In genomic region chr14:52790011-52790755, GRCh38 we compare ENCODE assay signal across 8 cellular contexts. TPM values are rescaled to one million over a fixed set of nuclear protein-coding genes. Genes with fewer than 3 reads are reported as not detected.
DNase-seq lines count a peak whose midpoint lies in the region; ATAC-seq and TF ChIP-seq lines count a peak whose summit lies in the region.

No MANE protein-coding gene starts in this region.

- in situ Hi-C loops in astrocyte of the spinal cord (cut with HindIII; ENCODE audit: low sequenced_read_pairs), result no loop called here

- RAD21 ChIA-PET in HCT116 (lab: Charles Lee; ENCODE audit: low non-redundant PET in 1 of 2, low total read pairs in 2 of 2, uncharacterized antibody in 2 of 2, unreplicated experiment in 2 of 2), result interaction anchor here in 1 of 2 experiments (0.5 kb wide), 1 partner anchor 241 kb away, joined by 3 read pairs; no protein-coding TSS in a partner anchor

- H3K4me3 ChIP-seq in AG09309 (ENCODE audit: control insufficient read depth, low read depth, low read length) (peak overlapping the region; percentile 62), HCT116 (replicated peaks in 1 of 2; ENCODE audit: low read depth in 1 of 2, low read length in 2 of 2) (peak overlapping the region; percentile 86 to 91), astrocyte of the spinal cord (ENCODE audit: low read depth, low read length) (peak overlapping the region; percentile 71), lower lobe of right lung (peak overlapping the region; percentile 94)

- H3K27me3 ChIP-seq in HCT116 (ENCODE audit: insufficient read depth, low read length), result no peaks in the 10 kb centered on the region
- no peaks in the 10 kb centered on the region for H3K27me3 ChIP-seq in lower lobe of right lung (ENCODE audit: low read depth)

- no peak for ATAC-seq in HCT116
- ATAC-seq in lower lobe of right lung, result no peak
- ATAC-seq in HG02981 (IDR thresholded peaks at IDR 0.05; ENCODE audit: unreplicated experiment), result no peak
- no peak for ATAC-seq in GM19397 (IDR thresholded peaks at IDR 0.05; ENCODE audit: unreplicated experiment)
- ATAC-seq in omental fat pad (ENCODE audit: low FRiP score), result no peak

- H3K9ac ChIP-seq in HCT116 (ENCODE audit: low read length), result peak overlapping the region; percentile 85

- DNase-seq in AG09309 (ENCODE audit: low read depth), result no peak
- no peak for DNase-seq in HCT116 (ENCODE audit: low read depth, low spot score)
- peak; percentile 10 for DNase-seq in astrocyte of the spinal cord (ENCODE audit: low read depth, low spot score)
- no peak for DNase-seq in lower lobe of right lung
- no peak for DNase-seq in COR-L47 (lab: John Stamatoyannopoulos, UW)
- no peak for DNase-seq in omental fat pad (ENCODE audit: low spot score)

- no peaks in the 10 kb centered on the region for H4K20me1 ChIP-seq in HCT116 (ENCODE audit: insufficient read depth)

- intact Hi-C loops in HCT116 (cut with micrococcal nuclease), result loop anchor here (5.0 kb wide), 1 partner anchor 238 kb away; the partner anchor contains the start of genes GPR137C and TXNDC16
- intact Hi-C loops in lower lobe of right lung (cut with DNase I), result no loop called here

- TF ChIP-seq CTCF in AG09309 (IDR thresholded peaks at IDR 0.05; ENCODE audit: control insufficient read depth, insufficient read depth, low read depth, low read length, missing control alignments), result no peak
- no peak for TF ChIP-seq CTCF in HCT116 (IDR thresholded peaks at IDR 0.05 in 2 of 3, conservative IDR thresholded peaks at IDR 0.05 in 1 of 3; ENCODE audit: borderline replicate concordance in 1 of 3, insufficient read depth in 1 of 3, low read depth in 2 of 3, low read length in 2 of 3)
- no peak for TF ChIP-seq CTCF in astrocyte of the spinal cord (IDR thresholded peaks at IDR 0.05; ENCODE audit: low read depth, low read length)
- TF ChIP-seq CTCF in lower lobe of right lung (IDR thresholded peaks at IDR 0.05), result no peak
- TF ChIP-seq CTCF in omental fat pad (IDR thresholded peaks at IDR 0.05), result no peak

- CTCF ChIA-PET in HCT116 (lab: Charles Lee), result interaction anchor here (1.3 kb wide), 1 partner anchor 171 kb away, joined by 3 read pairs; no protein-coding TSS in a partner anchor

- TF ChIP-seq RAD21 in HCT116 (IDR thresholded peaks at IDR 0.05; ENCODE audit: low read depth), result no peak

- BruUV-seq in HCT116 (replicated peaks; lab: Mats Ljungman, UMichigan), result no TSS peak

- peaks cover 0 to 5% of the 10 kb centered on the region in 2 experiments; a peak in 1 of 4 replicates for H3K36me3 ChIP-seq in HCT116 (ENCODE audit: control insufficient read depth in 1 of 2, insufficient read depth in 2 of 2, low read length in 2 of 2)
- no peaks in the 10 kb centered on the region for H3K36me3 ChIP-seq in lower lobe of right lung

- H3K4me1 ChIP-seq in HCT116 (ENCODE audit: control insufficient read depth in 1 of 2, insufficient read depth in 2 of 2, low read length in 2 of 2) (peaks cover 9 to 21% of the 10 kb centered on the region in 2 experiments; a peak in 3 of 4 replicates), lower lobe of right lung (peaks cover 26% of the 10 kb centered on the region)

- no peaks in the 10 kb centered on the region for H3K9me3 ChIP-seq in HCT116 (ENCODE audit: control insufficient read depth in 1 of 2, insufficient read depth in 1 of 2, low read depth in 1 of 2, low read length in 2 of 2)
- H3K9me3 ChIP-seq in lower lobe of right lung, result no peaks in the 10 kb centered on the region

- H3K4me2 ChIP-seq in HCT116 (ENCODE audit: low read length), result peak overlapping the region; percentile 84

- H3K27ac ChIP-seq in HCT116 (ENCODE audit: low read depth, low read length) (peak overlapping the region; percentile 66), lower lobe of right lung (peak overlapping the region; percentile 88)

- no peaks in the 10 kb centered on the region for H3K9me2 ChIP-seq in HCT116 (ENCODE audit: insufficient read depth)

- peaks cover 56% of the 10 kb centered on the region for H3K79me2 ChIP-seq in HCT116 (ENCODE audit: insufficient read depth, low read length)

- POLR2A ChIA-PET in HCT116 (lab: Charles Lee), result interaction anchor here (0.7 kb wide), 1 partner anchor 11 kb away, joined by 4 read pairs; no protein-coding TSS in a partner anchor

- TF ChIP-seq POLR2A in HCT116 (IDR thresholded peaks at IDR 0.05; ENCODE audit: borderline replicate concordance, extremely low read depth, insufficient read depth, insufficient read length), result no peak

- no peak overlapping the region for H2AFZ ChIP-seq in HCT116 (ENCODE audit: low read depth, low read length, poor library complexity, severe bottlenecking)

TF ChIP-seq in HCT116, 20 proteins besides CTCF, POLR2A, EP300 and RAD21:
- no peak for TF ChIP-seq CEBPB (IDR thresholded peaks at IDR 0.05; ENCODE audit: low read depth)
- no peak for TF ChIP-seq TCF7L2 (IDR thresholded peaks at IDR 0.05; ENCODE audit: borderline replicate concordance, extremely low read depth, insufficient read depth, insufficient read length)

RNA-seq across cellular contexts. Expression of gene GNPNAT1, which starts 1.2 kb away (rescaled TPM):
- total RNA-seq in HCT116 (2021; ENCODE audit: unreplicated experiment) (33.7 TPM), lower lobe of right lung (9.5 TPM), omental fat pad (10 to 100 TPM; 14.0 to 45.6 (median 14.9) TPM)
- polyA plus RNA-seq in HCT116 (2012), result 15.9 and 16.3 TPM in 2 replicates
